Comparison of ENCODE assay signal across 14 cellular contexts in genomic region chr15:95266481-95267061, GRCh38.
DNase-seq lines count a peak whose midpoint lies in the region; ATAC-seq, FAIRE-seq and TF ChIP-seq lines count a peak whose summit lies in the region.
"Had no signal": no experiment of that assay in that cellular context is flagged by ENCODE, and none has a peak within 500 bp of the region (broad histone marks: within the 10 kb centered on the region; RNA-seq: fewer than 3 reads in every experiment).

No MANE protein-coding gene starts in this region.

- TF ChIP-seq CTCF in fibroblast of pulmonary artery (IDR thresholded peaks at IDR 0.05; ENCODE audit: low read length, missing control alignments): no peak
- TF ChIP-seq CTCF in osteoblast (IDR thresholded peaks at IDR 0.05; ENCODE audit: extremely low read depth, low read depth, low read length): no peak
- no peak for TF ChIP-seq CTCF in upper lobe of left lung (IDR thresholded peaks at IDR 0.05)

- H3K4me3 ChIP-seq in SK-N-MC: no peak overlapping the region
- H3K4me3 ChIP-seq in fibroblast of pulmonary artery (replicated peaks; ENCODE audit: low read depth, low read length): no peak overlapping the region
- no peak overlapping the region for H3K4me3 ChIP-seq in osteoblast (ENCODE audit: insufficient read depth, low read length)
- H3K4me3 ChIP-seq in upper lobe of left lung: no peak overlapping the region

- TF ChIP-seq EP300 in upper lobe of left lung (IDR thresholded peaks at IDR 0.05): no peak

- H3K4me1 ChIP-seq in osteoblast (ENCODE audit: insufficient read depth, low read length) (peaks cover 22% of the 10 kb centered on the region), upper lobe of left lung (peaks cover 0 to 7% (median 2%) of the 10 kb centered on the region in 4 donors)

- H3K36me3 ChIP-seq in SK-N-MC (ENCODE audit: insufficient read depth, low read length) (no peaks in the 10 kb centered on the region), osteoblast (ENCODE audit: insufficient read depth, low read length) (no peaks in the 10 kb centered on the region), upper lobe of left lung (no peaks in the 10 kb centered on the region)

- ATAC-seq in upper lobe of left lung (ENCODE audit: low FRiP score in 2 of 2) (peak in 1 of 2 donors; percentile 60), HG03039 (IDR thresholded peaks at IDR 0.05; ENCODE audit: unreplicated experiment) (no peak)
- ATAC-seq: activated T-helper 17 cell treated with anti-CD3 and anti-CD28 coated beads, Interleukin-2, amount 50 U/mL, for 72 hours; foreskin keratinocyte had no signal

- no peak for TF ChIP-seq POLR2A in upper lobe of left lung (IDR thresholded peaks at IDR 0.05)

- no peak overlapping the region for H3K9ac ChIP-seq in SK-N-MC (ENCODE audit: insufficient read length)

- H3K27ac ChIP-seq in SK-N-MC (0 out of 2 replicates have a peak overlapping the region, but pooled peaks have one; percentile 21), osteoblast (ENCODE audit: low read depth, low read length) (peak overlapping the region; percentile 29), upper lobe of left lung (peak overlapping the region in 3 of 4 donors; percentile 27 to 58 (median 57))
- H3K27ac ChIP-seq: foreskin keratinocyte had no signal

- no peaks in the 10 kb centered on the region for H3K27me3 ChIP-seq in osteoblast (ENCODE audit: insufficient read depth, low read length)
- no peaks in the 10 kb centered on the region for H3K27me3 ChIP-seq in upper lobe of left lung
- H3K27me3 ChIP-seq: foreskin keratinocyte had no signal

- H3K4me2 ChIP-seq in osteoblast (ENCODE audit: insufficient read depth, low read length): no peak overlapping the region

- WGBS in upper lobe of left lung, 2 donors: 54 to 56% methylated on average over 7 of the region's 7 CpGs

- H3K9me3 ChIP-seq in SK-N-MC (ENCODE audit: low read depth, low read length): no peaks in the 10 kb centered on the region
- no peaks in the 10 kb centered on the region for H3K9me3 ChIP-seq in osteoblast (ENCODE audit: low read depth, low read length)
- no peaks in the 10 kb centered on the region for H3K9me3 ChIP-seq in upper lobe of left lung

- no peak for DNase-seq in SK-N-MC (ENCODE audit: low read depth, low spot score)
- DNase-seq in fibroblast of pulmonary artery (ENCODE audit: low read depth): peak; percentile 73
- DNase-seq in osteoblast (ENCODE audit: insufficient read length, low spot score, missing footprints): no peak
- DNase-seq in upper lobe of left lung: no peak
- DNase-seq in GM19239 (ENCODE audit: insufficient read length, low spot score): no peak
- DNase-seq in NCI-H1417 (lab: John Stamatoyannopoulos, UW): no peak
- no peak for DNase-seq in stimulated activated CD4-positive, alpha-beta T cell treated with anti-CD3 and anti-CD28 coated beads, Interleukin-4, amount 100 ng/mL, for 1 hour
- DNase-seq: CD8-positive, alpha-beta memory T cell; foreskin keratinocyte; NCI-H1105; occipital lobe; SHP77 treated with DMSO at 0.1 percent for 48 hours had no signal

- H3K79me2 ChIP-seq in osteoblast (ENCODE audit: insufficient read depth, low read length): no peaks in the 10 kb centered on the region

- no peak overlapping the region for H2AFZ ChIP-seq in osteoblast (ENCODE audit: low read length)

- H4K20me1 ChIP-seq in osteoblast (ENCODE audit: insufficient read depth, low read length): no peaks in the 10 kb centered on the region

- FAIRE-seq in GM19239 (lab: Jason Lieb, UNC): no peak
